ENCODE assay signal across 24 cellular contexts in the genomic region with DNA sequence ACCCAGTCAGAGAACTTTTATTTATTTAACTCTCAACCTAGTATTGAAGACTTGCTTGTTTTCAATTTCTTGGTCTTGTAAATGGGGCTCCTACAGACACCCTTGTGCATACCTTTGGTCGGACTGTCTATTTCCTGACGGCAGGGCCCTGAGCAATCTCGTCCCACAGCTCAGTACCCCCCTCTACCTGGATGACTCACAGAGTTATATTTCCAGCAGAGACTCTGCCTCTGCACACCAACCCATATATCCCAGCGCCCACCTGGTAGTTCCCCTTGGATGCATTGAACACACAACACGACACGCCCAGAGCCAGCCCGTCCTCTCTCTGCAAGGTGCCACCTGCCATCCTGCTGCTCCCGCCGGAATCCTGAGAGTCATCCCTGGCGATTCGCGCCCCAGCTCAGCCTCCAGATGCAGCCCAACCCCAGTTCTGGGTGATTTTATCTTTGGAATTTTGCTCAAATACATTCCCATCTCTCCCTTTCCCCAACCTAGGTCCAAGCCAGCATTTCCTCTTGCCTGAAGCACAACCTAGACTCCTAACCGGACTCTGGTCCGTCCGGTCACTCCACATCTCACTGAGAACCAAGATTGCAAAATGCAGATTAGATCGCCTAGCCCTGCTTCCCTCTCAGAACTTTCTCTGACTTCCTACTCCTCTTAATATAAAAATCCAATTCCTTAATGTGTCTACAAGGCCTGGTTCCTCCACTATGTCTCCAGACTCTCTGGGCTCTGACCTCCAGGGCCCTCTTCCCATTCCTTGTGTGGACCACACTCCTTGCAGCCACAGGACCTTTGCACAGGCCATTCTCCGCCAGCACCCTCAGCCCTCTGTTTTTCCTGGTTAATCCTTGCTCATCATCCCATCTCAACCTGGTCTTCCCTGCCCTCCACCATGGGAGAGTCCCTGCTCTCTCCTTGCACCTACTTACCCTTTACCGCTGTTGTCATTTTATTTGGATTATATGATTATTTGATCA.
A peak's percentile ranks its signal among the peaks of the same experiment; 100 is the strongest.
DNase-seq lines count a peak whose midpoint lies in the region; ATAC-seq, FAIRE-seq and TF ChIP-seq lines count a peak whose summit lies in the region.
"Had no signal": no experiment of that assay in that cellular context is flagged by ENCODE, and none has a peak within 500 bp of the region (broad histone marks: within the 10 kb centered on the region; RNA-seq: fewer than 3 reads in every experiment).

No MANE protein-coding gene starts in this region.

- H3K27me3 ChIP-seq in trophoblast cell (ENCODE audit: insufficient read depth, low read length) (no peaks in the 10 kb centered on the region), body of pancreas (no peaks in the 10 kb centered on the region)
- H3K27me3 ChIP-seq: suprapubic skin, uterus had no signal

- peaks cover 7% of the 10 kb centered on the region for H3K79me1 ChIP-seq in trophoblast cell (ENCODE audit: low read length)

- no CpG with 5 or more reads among the region's 18 CpGs for WGBS in trophoblast cell (ENCODE audit: extremely low coverage, insufficient coverage, insufficient read length)
- WGBS in body of pancreas, 2 donors = 82 to 88% methylated on average over 18 of the region's 18 CpGs

- DNase-seq in NCI-H510A treated with DMSO at 0.1 percent for 48 hours (lab: John Stamatoyannopoulos, UW) (peak; percentile 45), NCI-H510A (lab: John Stamatoyannopoulos, UW) (no peak), HTR-8/SVneo (ENCODE audit: insufficient read length, low spot score) (no peak), SW480 (ENCODE audit: low spot score) (peak; percentile 56), trophoblast cell (peak; percentile 94 to 98), body of pancreas (no peak), GM12891 (ENCODE audit: insufficient read length, low spot score) (no peak)
- DNase-seq: activated CD4-positive, alpha-beta T cell treated with anti-CD3 and anti-CD28 coated beads, Interleukin-2, amount 50 U/mL, for 48 hours; activated CD8-positive, alpha-beta memory T cell treated with anti-CD3 and anti-CD28 coated beads, Interleukin-2, amount 50 U/mL, for 4 hours; activated naive CD4-positive, alpha-beta T cell treated with anti-CD3 and anti-CD28 coated beads for 36 hours; CD4-positive, alpha-beta memory T cell; DND-41; glutamatergic neuron; naive B cell; NCI-H187; occipital lobe; stimulated activated naive CD4-positive, alpha-beta T cell; uterus had no signal

- H3K23ac ChIP-seq in trophoblast cell (ENCODE audit: low read length) = no peak overlapping the region

- H2AFZ ChIP-seq in trophoblast cell (ENCODE audit: insufficient read depth, low read length, poor library complexity) = no peak overlapping the region

- no peak for ATAC-seq in HG02678 (IDR thresholded peaks at IDR 0.05; ENCODE audit: unreplicated experiment)
- no peak for ATAC-seq in body of pancreas
- ATAC-seq: activated CD4-positive, CD25-positive, alpha-beta regulatory T cell treated with anti-CD3 and anti-CD28 coated beads, Interleukin-2, amount 50 U/mL, for 24 hours; GM12878 had no signal

- H3K9me3 ChIP-seq in trophoblast cell (ENCODE audit: insufficient read depth, low read depth, low read length) (peaks cover 2% of the 10 kb centered on the region), body of pancreas (no peaks in the 10 kb centered on the region)
- H3K9me3 ChIP-seq: suprapubic skin, uterus had no signal

- H3K4me2 ChIP-seq in trophoblast cell (ENCODE audit: low read length) = peak overlapping the region; percentile 39

- H3K36me3 ChIP-seq in trophoblast cell (ENCODE audit: control insufficient read depth in 1 of 2, insufficient read depth in 2 of 2, low read length in 2 of 2) (no peaks in the 10 kb centered on the region), body of pancreas (replicated peaks in 1 of 2; ENCODE audit: insufficient read depth in 1 of 2, low read depth in 2 of 2) (no peaks in the 10 kb centered on the region)
- H3K36me3 ChIP-seq: suprapubic skin, uterus had no signal

- H3K4me1 ChIP-seq in trophoblast cell (ENCODE audit: control insufficient read depth in 1 of 2, insufficient read depth in 2 of 2, low read length in 2 of 2) = peaks cover 9 to 18% of the 10 kb centered on the region in 2 experiments
- H3K4me1 ChIP-seq in body of pancreas = no peaks in the 10 kb centered on the region
- H3K4me1 ChIP-seq: suprapubic skin, uterus had no signal

- TF ChIP-seq POLR2A in body of pancreas (IDR thresholded peaks at IDR 0.05) (no peak), GM12891 (IDR thresholded peaks at IDR 0.05; ENCODE audit: low read depth, low read length) (no peak)

- no peak overlapping the region for H3K18ac ChIP-seq in trophoblast cell (ENCODE audit: low read length)

- TF ChIP-seq CTCF in body of pancreas (IDR thresholded peaks at IDR 0.05) = no peak

- H4K12ac ChIP-seq in trophoblast cell (ENCODE audit: low read depth, low read length) = no peak overlapping the region

- H3K4me3 ChIP-seq in trophoblast cell (ENCODE audit: low read depth, low read length) (no peak overlapping the region), body of pancreas (no peak overlapping the region)
- H3K4me3 ChIP-seq: GM12878, suprapubic skin, uterus had no signal

- H4K91ac ChIP-seq in trophoblast cell (ENCODE audit: low read depth, low read length) = peak overlapping the region; percentile 77

- peak overlapping the region; percentile 4 for H2BK12ac ChIP-seq in trophoblast cell (ENCODE audit: low read length)

- H3K79me2 ChIP-seq in trophoblast cell (ENCODE audit: control insufficient read depth, insufficient read depth, low read length, poor library complexity) = no peaks in the 10 kb centered on the region

- H3K27ac ChIP-seq in trophoblast cell (ENCODE audit: low read depth, low read length) (peak overlapping the region; percentile 72), body of pancreas (no peak overlapping the region)
- H3K27ac ChIP-seq: suprapubic skin, uterus had no signal

- intact Hi-C loops in body of pancreas (cut with DNase I) = no loop called here

- H3K14ac ChIP-seq in trophoblast cell (ENCODE audit: low read length) = no peak overlapping the region

- H3K4ac ChIP-seq in trophoblast cell (ENCODE audit: low read depth, low read length) = no peak overlapping the region

- no peak overlapping the region for H3K9ac ChIP-seq in trophoblast cell (ENCODE audit: low read length)

- no peak overlapping the region for H2AK5ac ChIP-seq in trophoblast cell (ENCODE audit: low read length)

- FAIRE-seq in HTR-8/SVneo (lab: Jason Lieb, UNC) (peak; percentile 4), GM12891 (lab: Jason Lieb, UNC) (no peak)
- FAIRE-seq: A204.1, GM12878, keratinocyte had no signal

- peak overlapping the region; percentile 44 for H2BK5ac ChIP-seq in trophoblast cell (ENCODE audit: low read depth, low read length, poor library complexity)

- no peak overlapping the region for H4K8ac ChIP-seq in trophoblast cell (ENCODE audit: low read depth, low read length)

- peak overlapping the region; percentile 61 for H2BK120ac ChIP-seq in trophoblast cell (ENCODE audit: insufficient read depth, low read length, poor library complexity)

TF ChIP-seq in GM12891, 5 proteins besides CTCF, POLR2A, EP300 and RAD21:
- no peak for TF ChIP-seq POU2F2 (IDR thresholded peaks at IDR 0.05; ENCODE audit: low read depth, low read length)
- no peak for TF ChIP-seq PAX5 (IDR thresholded peaks at IDR 0.05; ENCODE audit: insufficient read depth, low read length, severe bottlenecking)
- TF ChIP-seq POLR2AphosphoS5 (IDR thresholded peaks at IDR 0.05; ENCODE audit: low read depth, low read length) = no peak
- no peak for TF ChIP-seq SPI1 (IDR thresholded peaks at IDR 0.05; ENCODE audit: low read depth, low read length)
- TF ChIP-seq TAF1 (IDR thresholded peaks at IDR 0.05; ENCODE audit: low read depth, low read length) = no peak

Comparison
In these comparisons a context has a peak if more than half of its experiments do, and no peak if none do; other contexts are left out.
1. DNase-seq: peak in NCI-H510A treated with DMSO at 0.1 percent for 48 hours (single experiment), SW480 (single experiment) and trophoblast cell (2 of 2); none in NCI-H510A (single experiment), HTR-8/SVneo (single experiment), body of pancreas (0 of 4) and GM12891 (single experiment).